8 cellular contexts compared by ENCODE assay signal in the genomic region with DNA sequence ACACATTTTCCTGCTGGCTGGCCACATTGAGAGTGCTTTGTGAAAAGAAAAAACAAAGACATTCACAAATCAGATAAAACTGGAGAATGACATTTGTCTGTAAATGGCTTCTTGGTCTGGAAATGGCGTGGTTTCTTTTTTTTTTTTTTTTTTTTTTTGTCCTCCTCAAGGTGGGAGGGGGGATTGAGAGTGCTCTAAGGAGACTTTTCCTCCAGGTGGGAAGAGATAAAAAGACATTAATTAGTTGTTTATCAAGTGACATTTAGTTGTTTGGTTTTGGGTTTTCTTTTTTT. TPM values are rescaled to one million over a fixed set of nuclear protein-coding genes. Genes with fewer than 3 reads are reported as not detected.
DNase-seq lines count a peak whose midpoint lies in the region; ATAC-seq and TF ChIP-seq lines count a peak whose summit lies in the region.

No MANE protein-coding gene starts in this region.

- no peak for TF ChIP-seq CTCF in heart right ventricle (IDR thresholded peaks at IDR 0.05)
- no peak for TF ChIP-seq CTCF in activated CD8-positive, alpha-beta T cell treated with anti-CD3 and anti-CD28 coated beads for 36 hours (IDR thresholded peaks at IDR 0.05)
- TF ChIP-seq CTCF in tibial artery (IDR thresholded peaks at IDR 0.05): no peak

- CTCF ChIA-PET in activated CD8-positive, alpha-beta T cell treated with anti-CD3 and anti-CD28 coated beads for 36 hours (lab: Charles Lee): interaction anchor here (0.6 kb wide), 1 partner anchor 141 kb away, joined by 3 read pairs; no protein-coding TSS in a partner anchor

- peak overlapping the region; percentile 93 to 100 (median 99) for H3K27ac ChIP-seq in heart right ventricle
- peak overlapping the region; percentile 100 for H3K27ac ChIP-seq in tibial artery

- peak overlapping the region; percentile 99 for H3K4me3 Mint-ChIP-seq in activated CD8-positive, alpha-beta T cell treated with anti-CD3 and anti-CD28 coated beads for 36 hours

- no peak for DNase-seq in heart right ventricle
- DNase-seq in cardiac septum (ENCODE audit: low spot score): no peak
- no peak for DNase-seq in activated CD8-positive, alpha-beta T cell treated with anti-CD3 and anti-CD28 coated beads for 36 hours
- DNase-seq in tibial artery: no peak
- no peak for DNase-seq in mesenteric fat pad (ENCODE audit: low spot score)

- H3K4me1 Mint-ChIP-seq in activated CD8-positive, alpha-beta T cell treated with anti-CD3 and anti-CD28 coated beads for 36 hours (ENCODE audit: low read depth): peaks cover 45% of the 10 kb centered on the region

- POLR2A ChIA-PET in activated CD8-positive, alpha-beta T cell treated with anti-CD3 and anti-CD28 coated beads for 36 hours (lab: Charles Lee): interaction anchor here (1.2 to 2.4 kb wide), 3 partner anchors 15 to 242 kb away, joined by 3 to 13 read pairs (median 4); a partner anchor contains a TSS

- 0% methylated on average over 1 of the region's 1 CpG for WGBS in heart right ventricle, 2 donors

- H3K4me1 ChIP-seq in heart right ventricle (peaks cover 20 to 55% (median 54%) of the 10 kb centered on the region in 9 donors), tibial artery (peaks cover 0 to 57% (median 46%) of the 10 kb centered on the region in 4 donors)

- peak overlapping the region; percentile 56 to 92 (median 82) for H3K4me3 ChIP-seq in heart right ventricle
- H3K4me3 ChIP-seq in iPS-18c (ENCODE audit: insufficient read depth, low read depth, low read length): peak overlapping the region; percentile 80
- H3K4me3 ChIP-seq in tibial artery: peak overlapping the region; percentile 91 to 97

- peak overlapping the region; percentile 99 for H3K27ac Mint-ChIP-seq in activated CD8-positive, alpha-beta T cell treated with anti-CD3 and anti-CD28 coated beads for 36 hours

- H3K36me3 ChIP-seq in heart right ventricle (peaks cover 0 to 24% (median 1%) of the 10 kb centered on the region in 9 donors), tibial artery (no peaks in the 10 kb centered on the region)

- ATAC-seq in heart right ventricle: no peak
- no peak for ATAC-seq in activated CD8-positive, alpha-beta T cell treated with anti-CD3 and anti-CD28 coated beads for 36 hours
- no peak for ATAC-seq in GM19324 (IDR thresholded peaks at IDR 0.05; ENCODE audit: low FRiP score, unreplicated experiment)
- ATAC-seq in GM18511 (IDR thresholded peaks at IDR 0.05; ENCODE audit: unreplicated experiment): no peak

- H3K9me3 ChIP-seq in heart right ventricle (no peaks in the 10 kb centered on the region), iPS-18c (ENCODE audit: control insufficient read depth, insufficient read depth, low read length) (no peaks in the 10 kb centered on the region), tibial artery (no peaks in the 10 kb centered on the region)

- no peaks in the 10 kb centered on the region for H3K9me3 Mint-ChIP-seq in activated CD8-positive, alpha-beta T cell treated with anti-CD3 and anti-CD28 coated beads for 36 hours

- no peaks in the 10 kb centered on the region for H3K27me3 ChIP-seq in heart right ventricle
- no peaks in the 10 kb centered on the region for H3K27me3 ChIP-seq in tibial artery

- intact Hi-C loops in heart right ventricle (cut with DNase I): loop anchor here in 6 of 10 donors (2.0 to 10.0 kb wide), 4 partner anchors 14 to 139 kb away; a partner anchor contains a TSS
- intact Hi-C loops in cardiac septum (cut with DNase I): loop anchor here (2.0 to 10.0 kb wide), 2 partner anchors 88 to 112 kb away; a partner anchor contains a TSS
- intact Hi-C loops in activated CD8-positive, alpha-beta T cell treated with anti-CD3 and anti-CD28 coated beads for 36 hours (cut with micrococcal nuclease): loop anchor here (5.0 kb wide), 2 partner anchors 89 to 139 kb away; a partner anchor contains a TSS
- intact Hi-C loops in tibial artery (cut with DNase I; ENCODE audit: low total_unique reads): loop anchor here (5.0 kb wide), 1 partner anchor 139 kb away; a partner anchor contains a TSS

- H3K36me3 Mint-ChIP-seq in activated CD8-positive, alpha-beta T cell treated with anti-CD3 and anti-CD28 coated beads for 36 hours (ENCODE audit: low read depth): peaks cover 47% of the 10 kb centered on the region

- H3K27me3 Mint-ChIP-seq in activated CD8-positive, alpha-beta T cell treated with anti-CD3 and anti-CD28 coated beads for 36 hours: no peaks in the 10 kb centered on the region

RNA-seq across cellular contexts. Expression of a gene that starts 40.4 kb away (rescaled TPM):
- total RNA-seq in heart right ventricle (1,000 to 10,000 TPM; 1,348 to 2,208 (median 1,783) TPM), cardiac septum (1,579 TPM), mesenteric fat pad (697 TPM)
- polyA plus RNA-seq in heart right ventricle: 1,000 to 10,000 TPM; 1,614 to 5,181 TPM
- 100 to 1,000 TPM; 703 to 723 TPM for total RNA-seq in activated CD8-positive, alpha-beta T cell treated with anti-CD3 and anti-CD28 coated beads for 36 hours

RNA-seq across cellular contexts. Expression of a gene that starts 42.2 kb away (rescaled TPM):
- total RNA-seq in heart right ventricle: 1 to 10 TPM in 1 of 10 donors, under 1 TPM in 9; 0.15 to 1.5 (median 0.41) TPM
- polyA plus RNA-seq in heart right ventricle: 1 to 10 TPM in 1 of 2 donors, under 1 TPM in 1; 0.06 to 1.1 TPM
- total RNA-seq in cardiac septum: 0.75 TPM
- total RNA-seq in activated CD8-positive, alpha-beta T cell treated with anti-CD3 and anti-CD28 coated beads for 36 hours: 1 to 10 TPM; 1.7 to 2.0 TPM
- 0.42 TPM for total RNA-seq in mesenteric fat pad
